11 cellular contexts compared by ENCODE assay signal in genomic region chr5:53037141-53037859, GRCh38. TPM values are rescaled to one million over a fixed set of nuclear protein-coding genes. Genes with fewer than 3 reads are reported as not detected.
DNase-seq lines count a peak whose midpoint lies in the region; ATAC-seq and TF ChIP-seq lines count a peak whose summit lies in the region.
"Had no signal": no experiment of that assay in that cellular context is flagged by ENCODE, and none has a peak within 500 bp of the region (broad histone marks: within the 10 kb centered on the region; RNA-seq: fewer than 3 reads in every experiment).

No MANE protein-coding gene starts in this region.

- CTCF ChIA-PET in CD4-positive, alpha-beta memory T cell (lab: Charles Lee; ENCODE audit: partially characterized antibody), result no interaction called here

- H3K36me3 ChIP-seq in CD4-positive, alpha-beta memory T cell (ENCODE audit: insufficient read depth, low read length), result no peaks in the 10 kb centered on the region

- H3K27me3 Mint-ChIP-seq in immature natural killer cell (ENCODE audit: low read depth in 3 of 3), result no peaks in the 10 kb centered on the region
- no peaks in the 10 kb centered on the region for H3K27me3 Mint-ChIP-seq in CD4-positive, alpha-beta memory T cell
- H3K27me3 Mint-ChIP-seq: progenitor cell of endocrine pancreas had no signal

- H3K27ac ChIP-seq in CD4-positive, alpha-beta memory T cell (ENCODE audit: low read depth, low read length), result no peak overlapping the region
- H3K27ac ChIP-seq: C4-2B had no signal

- H3K27ac Mint-ChIP-seq in immature natural killer cell, result no peak overlapping the region
- H3K27ac Mint-ChIP-seq in CD4-positive, alpha-beta memory T cell, result peak overlapping the region in 1 of 7 donors; percentile 40
- H3K27ac Mint-ChIP-seq: progenitor cell of endocrine pancreas had no signal

- ATAC-seq in omental fat pad (ENCODE audit: low FRiP score) (peak; percentile 94), GM21529 (IDR thresholded peaks at IDR 0.05; ENCODE audit: unreplicated experiment) (no peak)

- no peaks in the 10 kb centered on the region for H3K9me3 Mint-ChIP-seq in immature natural killer cell
- H3K9me3 Mint-ChIP-seq in CD4-positive, alpha-beta memory T cell, result no peaks in the 10 kb centered on the region

- peaks cover 5 to 19% of the 10 kb centered on the region in 2 donors for H3K4me1 Mint-ChIP-seq in immature natural killer cell
- peaks cover 15 to 39% (median 25%) of the 10 kb centered on the region in 4 donors for H3K4me1 Mint-ChIP-seq in CD4-positive, alpha-beta memory T cell

- H3K36me3 Mint-ChIP-seq in immature natural killer cell, result no peaks in the 10 kb centered on the region
- no peaks in the 10 kb centered on the region for H3K36me3 Mint-ChIP-seq in CD4-positive, alpha-beta memory T cell

- POLR2A ChIA-PET in CD4-positive, alpha-beta memory T cell (lab: Charles Lee; ENCODE audit: partially characterized antibody), result no interaction called here

- peak; percentile 63 for DNase-seq in AG20443 (ENCODE audit: low spot score)
- peak; percentile 1 for DNase-seq in NCI-H2227 (lab: John Stamatoyannopoulos, UW; ENCODE audit: unreplicated experiment)
- DNase-seq in choroid plexus epithelial cell (ENCODE audit: low read depth), result peak; percentile 90
- DNase-seq in omental fat pad (ENCODE audit: low spot score), result no peak
- no peak for DNase-seq in immature natural killer cell
- no peak for DNase-seq in CD4-positive, alpha-beta memory T cell
- no peak for DNase-seq in stimulated activated CD4-positive, alpha-beta T cell treated with anti-CD3 and anti-CD28 coated beads, Interleukin-12 subunit alpha, Interleukin-12 subunit beta, amount 100 ng/mL, for 4 hours
- DNase-seq: NCI-H2029 had no signal

- H3K27me3 ChIP-seq in CD4-positive, alpha-beta memory T cell (ENCODE audit: insufficient read depth, low read length), result no peaks in the 10 kb centered on the region

- intact Hi-C loops in CD4-positive, alpha-beta memory T cell (cut with micrococcal nuclease), result no loop called here

- H3K4me3 ChIP-seq in choroid plexus epithelial cell (ENCODE audit: low read depth, low read length), result no peak overlapping the region
- H3K4me3 ChIP-seq in CD4-positive, alpha-beta memory T cell (ENCODE audit: low read length in 2 of 2), result no peak overlapping the region

- H3K9me3 ChIP-seq in CD4-positive, alpha-beta memory T cell (ENCODE audit: control insufficient read depth in 1 of 2, low read length in 2 of 2), result no peaks in the 10 kb centered on the region

- H3K4me3 Mint-ChIP-seq in immature natural killer cell, result no peak overlapping the region
- no peak overlapping the region for H3K4me3 Mint-ChIP-seq in CD4-positive, alpha-beta memory T cell

- peaks cover 30% of the 10 kb centered on the region for H3K4me1 ChIP-seq in CD4-positive, alpha-beta memory T cell (ENCODE audit: insufficient read depth, low read length)

- TF ChIP-seq CTCF in choroid plexus epithelial cell (conservative IDR thresholded peaks at IDR 0.05; ENCODE audit: low read depth, low read length), result no peak
- no peak for TF ChIP-seq CTCF in omental fat pad (IDR thresholded peaks at IDR 0.05)

RNA-seq across cellular contexts. Expression of gene ITGA2, which starts 48.1 kb away (rescaled TPM):
- total RNA-seq in omental fat pad, result 1 to 10 TPM; 1.1 to 6.8 (median 1.8) TPM
- not detected for polyA plus RNA-seq in immature natural killer cell
- total RNA-seq in CD4-positive, alpha-beta memory T cell, result 1 to 10 TPM; 1.4 to 1.6 TPM
- polyA plus RNA-seq in CD4-positive, alpha-beta memory T cell, result under 1 TPM; 0.30 to 0.47 TPM

Comparison
In these comparisons a context has a peak if more than half of its experiments do, and no peak if none do; other contexts are left out.
1. DNase-seq: peak in AG20443 (single experiment), NCI-H2227 (single experiment) and choroid plexus epithelial cell (single experiment); none in omental fat pad (single experiment), immature natural killer cell (0 of 3), CD4-positive, alpha-beta memory T cell (0 of 5) and stimulated activated CD4-positive, alpha-beta T cell treated with anti-CD3 and anti-CD28 coated beads, Interleukin-12 subunit alpha, Interleukin-12 subunit beta, amount 100 ng/mL, for 4 hours (single experiment).